In genomic region chr6:32568561-32568960, GRCh38 we compare ENCODE assay signal across 16 cellular contexts. TPM values are rescaled to one million over a fixed set of nuclear protein-coding genes. Genes with fewer than 3 reads are reported as not detected.
"Had no signal": no experiment of that assay in that cellular context is flagged by ENCODE, and none has a peak within 500 bp of the region (broad histone marks: within the 10 kb centered on the region; RNA-seq: fewer than 3 reads in every experiment).

No MANE protein-coding gene starts in this region.

- H3K27me3 ChIP-seq: ascending aorta, esophagus muscularis mucosa, sigmoid colon, uterus had no signal

- H3K9me3 ChIP-seq: ascending aorta, esophagus muscularis mucosa, mucosa of descending colon, sigmoid colon, uterus had no signal

- H3K4me1 Mint-ChIP-seq: activated naive CD8-positive, alpha-beta T cell treated with anti-CD3 and anti-CD28 coated beads, Interleukin-2, amount 10 ng/mL, durations not matched to agents 7 days and 5 days; nephron had no signal

- H3K27ac Mint-ChIP-seq: activated naive CD8-positive, alpha-beta T cell treated with anti-CD3 and anti-CD28 coated beads, Interleukin-2, amount 10 ng/mL, durations not matched to agents 7 days and 5 days; activated T-cell treated with anti-CD3 and anti-CD28 coated beads, Interleukin-2, amount 50 U/mL, for 24 hours; nephron had no signal

- FAIRE-seq: bronchial epithelial cell had no signal

- H3K4me1 ChIP-seq: ascending aorta, esophagus muscularis mucosa, sigmoid colon, uterus had no signal

- ATAC-seq: left colon, mucosa of descending colon had no signal

- H3K4me3 Mint-ChIP-seq: activated naive CD8-positive, alpha-beta T cell treated with anti-CD3 and anti-CD28 coated beads, Interleukin-2, amount 10 ng/mL, durations not matched to agents 7 days and 5 days; activated T-cell treated with anti-CD3 and anti-CD28 coated beads, Interleukin-2, amount 50 U/mL, for 24 hours; nephron had no signal

- H3K27me3 Mint-ChIP-seq: activated naive CD8-positive, alpha-beta T cell treated with anti-CD3 and anti-CD28 coated beads, Interleukin-2, amount 10 ng/mL, durations not matched to agents 7 days and 5 days had no signal

- H3K4me3 ChIP-seq: ascending aorta, esophagus muscularis mucosa, mucosa of descending colon, sigmoid colon, uterus had no signal

- H3K9me3 Mint-ChIP-seq: activated naive CD8-positive, alpha-beta T cell treated with anti-CD3 and anti-CD28 coated beads, Interleukin-2, amount 10 ng/mL, durations not matched to agents 7 days and 5 days; activated T-cell treated with anti-CD3 and anti-CD28 coated beads, Interleukin-2, amount 50 U/mL, for 24 hours had no signal

- H3K36me3 Mint-ChIP-seq: activated naive CD8-positive, alpha-beta T cell treated with anti-CD3 and anti-CD28 coated beads, Interleukin-2, amount 10 ng/mL, durations not matched to agents 7 days and 5 days; immature natural killer cell had no signal

- H3K36me3 ChIP-seq: ascending aorta, esophagus muscularis mucosa, sigmoid colon, uterus had no signal

- H3K27ac ChIP-seq: ascending aorta, esophagus muscularis mucosa, sigmoid colon, uterus had no signal

- DNase-seq: activated effector memory CD4-positive, alpha-beta T cell treated with Interleukin-2 at 50 U/mL for 16 hours; activated naive CD8-positive, alpha-beta T cell treated with anti-CD3 and anti-CD28 coated beads, Interleukin-2, amount 10 ng/mL, durations not matched to agents 7 days and 5 days; activated T-cell treated with anti-CD3 and anti-CD28 coated beads, Interleukin-2, amount 50 U/mL, for 24 hours; immature natural killer cell; left colon; mammary epithelial cell; mucosa of descending colon; sigmoid colon; stimulated activated CD4-positive, alpha-beta T cell treated with anti-CD3 and anti-CD28 coated beads, Interleukin-2, amount 100 ng/mL, for 48 hours; uterus had no signal

RNA-seq across cellular contexts. Expression of gene HLA-DRB1, which starts 21.1 kb away (rescaled TPM):
- total RNA-seq: bronchial epithelial cell, fibroblast of villous mesenchyme, osteocyte had no signal

RNA-seq across cellular contexts. Expression of gene HLA-DRB5, which starts 38.5 kb away (rescaled TPM):
- total RNA-seq: bronchial epithelial cell, fibroblast of villous mesenchyme, mammary epithelial cell, osteocyte had no signal
